ENCODE assay signal across 8 cellular contexts in genomic region chr17:58587713-58588117, GRCh38.
DNase-seq lines count a peak whose midpoint lies in the region; ATAC-seq and TF ChIP-seq lines count a peak whose summit lies in the region.

No MANE protein-coding gene starts in this region.

- 4 to 13% methylated on average over 2 of the region's 2 CpGs for WGBS in lower leg skin, 2 donors

- TF ChIP-seq POLR2A in lower leg skin (IDR thresholded peaks at IDR 0.05), result no peak

- CTCF ChIA-PET in AG04450 (lab: Charles Lee), result interaction anchor here (0.6 to 4.2 kb wide), 22 partner anchors 10 to 418 kb away, joined by 3 to 28 read pairs (median 4); no protein-coding TSS in a partner anchor

- DNase-seq in AG04450 (ENCODE audit: low read depth, low spot score) (no peak), GM19240 (ENCODE audit: insufficient read length, low spot score) (peak; percentile 61), NCI-H2227 (lab: John Stamatoyannopoulos, UW; ENCODE audit: unreplicated experiment) (peak; percentile 76), cerebellum (ENCODE audit: low spot score) (peak; percentile 77), lower leg skin (ENCODE audit: low spot score in 2 of 2) (peak; percentile 22 to 86)
- DNase-seq in activated CD4-positive, alpha-beta T cell treated with anti-CD3 and anti-CD28 coated beads for 24 hours (ENCODE audit: low read depth in 2 of 2), result peak; percentile 33
- peak; percentile 12 for DNase-seq in stimulated activated CD8-positive, alpha-beta memory T cell treated with anti-CD3 and anti-CD28 coated beads, Interleukin-12 subunit alpha, Interleukin-12 subunit beta, amount 100 ng/mL, for 24 hours (ENCODE audit: extremely low read depth)

- no peak overlapping the region for H3K4me3 ChIP-seq in AG04450 (ENCODE audit: low read depth, low read length)
- H3K4me3 ChIP-seq in lower leg skin (ENCODE audit: low read depth, poor library complexity, severe bottlenecking), result no peak overlapping the region

- POLR2A ChIA-PET in AG04450 (lab: Yijun Ruan, JAX), result interaction anchor here (2.3 kb wide), 1 partner anchor 44 kb away, joined by 11 read pairs; no protein-coding TSS in a partner anchor

- intact Hi-C loops in lower leg skin (cut with DNase I; ENCODE audit: low total_unique reads), result no loop called here

- ATAC-seq in GM18502 (IDR thresholded peaks at IDR 0.05; ENCODE audit: poor library complexity, unreplicated experiment), result no peak

- H3K27ac ChIP-seq in AG04450 (ENCODE audit: low read depth, low read length), result no peak overlapping the region

- no peaks in the 10 kb centered on the region for H3K27me3 ChIP-seq in AG04450 (ENCODE audit: control insufficient read depth, insufficient read depth, low read length)

- peak; percentile 98 for TF ChIP-seq CTCF in AG04450 (IDR thresholded peaks at IDR 0.05; ENCODE audit: low read depth, low read length)
- TF ChIP-seq CTCF in lower leg skin (IDR thresholded peaks at IDR 0.05), result peak in 1 of 3 donors; percentile 67

- H3K9me3 ChIP-seq in AG04450 (ENCODE audit: control insufficient read depth, insufficient read depth, low read length), result no peaks in the 10 kb centered on the region
